Comparison of ENCODE assay signal across 14 cellular contexts in the genomic region with DNA sequence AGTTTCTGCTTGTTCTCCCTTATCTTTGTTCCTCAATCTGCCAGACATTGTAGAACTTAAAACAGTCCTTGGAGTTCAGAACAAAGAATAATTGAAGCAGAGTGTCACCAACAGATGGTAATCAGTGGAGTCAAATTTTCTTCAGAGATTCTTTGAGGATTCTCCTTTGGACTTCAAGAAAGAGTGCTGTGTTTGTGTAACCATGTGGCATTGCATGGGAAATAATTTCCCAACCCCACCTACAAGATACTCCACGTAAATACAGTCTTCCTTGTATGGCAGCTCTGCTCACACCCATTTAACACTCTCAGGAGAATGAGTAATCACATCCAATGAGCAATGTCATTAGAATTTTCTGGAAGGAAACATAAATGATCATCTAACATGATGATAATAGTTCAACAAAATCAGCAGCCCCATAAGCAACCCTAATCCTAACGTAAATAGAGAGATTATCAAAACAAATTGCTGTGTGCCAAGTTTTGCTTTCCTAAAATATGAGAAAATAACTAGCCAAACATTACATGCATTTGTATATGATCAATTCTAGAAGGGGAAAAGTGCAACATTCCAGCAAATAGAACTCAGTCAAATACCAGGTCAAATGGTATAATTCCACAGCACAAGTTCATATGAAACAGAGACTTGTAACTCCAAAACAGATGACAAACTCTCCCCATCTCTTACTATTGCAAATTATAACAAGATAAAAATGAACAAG. TPM values are rescaled to one million over a fixed set of nuclear protein-coding genes. Genes with fewer than 3 reads are reported as not detected.
A peak's percentile ranks its signal among the peaks of the same experiment; 100 is the strongest.
DNase-seq lines count a peak whose midpoint lies in the region; ATAC-seq and TF ChIP-seq lines count a peak whose summit lies in the region.
"Had no signal": no experiment of that assay in that cellular context is flagged by ENCODE, and none has a peak within 500 bp of the region (broad histone marks: within the 10 kb centered on the region; RNA-seq: fewer than 3 reads in every experiment).

No MANE protein-coding gene starts in this region.

- H2AFZ ChIP-seq in neuronal stem cell (ENCODE audit: low read length): no peak overlapping the region

- no peak overlapping the region for H3K9ac ChIP-seq in neuronal stem cell (ENCODE audit: low read depth, low read length, poor library complexity)

- WGBS in neuronal stem cell (ENCODE audit: extremely low coverage in 2 of 2, insufficient read length in 2 of 2, insufficient replicate concordance in 1 of 2), 2 donors: no CpG with 5 or more reads among the region's 2 CpGs

- H3K14ac ChIP-seq in neuronal stem cell (ENCODE audit: low read length): no peak overlapping the region

- ATAC-seq in memory B cell (ENCODE audit: low read depth): no peak
- ATAC-seq in GM18909 (IDR thresholded peaks at IDR 0.05; ENCODE audit: poor library complexity, unreplicated experiment): no peak
- no peak for ATAC-seq in left lung

- H3K18ac ChIP-seq in neuronal stem cell (ENCODE audit: low read length): no peak overlapping the region

- H3K4me1 ChIP-seq in neuronal stem cell (ENCODE audit: control insufficient read depth in 2 of 2, insufficient read depth in 1 of 2, low read depth in 1 of 2, low read length in 2 of 2) (no peaks in the 10 kb centered on the region), left lung (peaks cover 0 to 5% of the 10 kb centered on the region in 2 donors)
- H3K4me1 ChIP-seq: left ventricle myocardium inferior had no signal

- H3K27me3 Mint-ChIP-seq in memory B cell: no peaks in the 10 kb centered on the region
- H3K27me3 Mint-ChIP-seq: central memory CD8-positive, alpha-beta T cell had no signal

- H3K4me3 Mint-ChIP-seq in memory B cell: no peak overlapping the region
- H3K4me3 Mint-ChIP-seq: central memory CD8-positive, alpha-beta T cell had no signal

- TF ChIP-seq CTCF in cardiac fibroblast (IDR thresholded peaks at IDR 0.05; ENCODE audit: low read depth, low read length) (no peak), left lung (IDR thresholded peaks at IDR 0.05) (no peak)

- no peak overlapping the region for H2BK15ac ChIP-seq in neuronal stem cell (ENCODE audit: low read length)

- H3K27ac ChIP-seq in neuronal stem cell (replicated peaks; ENCODE audit: low read length) (no peak overlapping the region), left lung (no peak overlapping the region)
- H3K27ac ChIP-seq: left ventricle myocardium inferior had no signal

- H3K27me3 ChIP-seq in neuronal stem cell (ENCODE audit: control insufficient read depth in 3 of 3, insufficient read depth in 3 of 3, low read depth in 1 of 3, low read length in 3 of 3) (peaks cover 0 to 3% (median 0%) of the 10 kb centered on the region in 3 experiments), left lung (no peaks in the 10 kb centered on the region)

- peaks cover 19% of the 10 kb centered on the region for H3K4me1 Mint-ChIP-seq in memory B cell

- H3K4me2 ChIP-seq in neuronal stem cell (ENCODE audit: insufficient read depth, low read length, poor library complexity, severe bottlenecking): no peak overlapping the region

- H3K36me3 ChIP-seq in neuronal stem cell (replicated peaks in 1 of 2; ENCODE audit: control insufficient read depth in 2 of 2, insufficient read depth in 2 of 2, low read length in 2 of 2) (no peaks in the 10 kb centered on the region), left lung (no peaks in the 10 kb centered on the region)
- H3K36me3 ChIP-seq: left ventricle myocardium inferior had no signal

- H3K9me3 ChIP-seq in neuronal stem cell (replicated peaks in 1 of 2; ENCODE audit: control insufficient read depth in 2 of 2, insufficient read depth in 1 of 2, low read depth in 1 of 2, low read length in 2 of 2) (no peaks in the 10 kb centered on the region), left lung (no peaks in the 10 kb centered on the region)

- no peak overlapping the region for H3K4ac ChIP-seq in neuronal stem cell (ENCODE audit: low read length)

- H4K91ac ChIP-seq in neuronal stem cell (ENCODE audit: low read depth, low read length, poor library complexity): no peak overlapping the region

- H3K27ac Mint-ChIP-seq in memory B cell: peak overlapping the region; percentile 77

- H3K23ac ChIP-seq in neuronal stem cell (ENCODE audit: low read depth, low read length, poor library complexity): no peak overlapping the region

- H3K4me3 ChIP-seq in cardiac fibroblast (replicated peaks in 1 of 2; ENCODE audit: low read depth in 2 of 2, low read length in 2 of 2) (no peak overlapping the region), neuronal stem cell (ENCODE audit: low read length in 2 of 2) (no peak overlapping the region), left lung (no peak overlapping the region)
- H3K4me3 ChIP-seq: left ventricle myocardium inferior had no signal

- H3K36me3 Mint-ChIP-seq in memory B cell: no peaks in the 10 kb centered on the region

- no peak overlapping the region for H2AK5ac ChIP-seq in neuronal stem cell (ENCODE audit: low read depth, low read length)

- DNase-seq in AG20443 (ENCODE audit: low spot score) (peak; percentile 38), M059J (ENCODE audit: low read depth) (peak; percentile 63), cardiac fibroblast (ENCODE audit: low read depth in 2 of 2) (peak; percentile 6 to 57), memory B cell (ENCODE audit: low spot score in 2 of 2) (no peak), neuronal stem cell (ENCODE audit: low spot score) (no peak), left lung (no peak)
- no peak for DNase-seq in NK-92 treated with Interleukin-12 subunit alpha and Interleukin-12 subunit beta, amount 100 ng/mL, for 24 hours (lab: John Stamatoyannopoulos, UW)
- DNase-seq: activated CD8-positive, alpha-beta memory T cell treated with anti-CD3 and anti-CD28 coated beads for 24 hours; left ventricle myocardium inferior; MM.1S; nucleus accumbens had no signal

- no peak overlapping the region for H2BK5ac ChIP-seq in neuronal stem cell (ENCODE audit: low read length)

- H3K9me3 Mint-ChIP-seq in memory B cell: no peaks in the 10 kb centered on the region
- H3K9me3 Mint-ChIP-seq: central memory CD8-positive, alpha-beta T cell had no signal

- H4K8ac ChIP-seq in neuronal stem cell (ENCODE audit: low read depth, low read length): no peak overlapping the region

- H3K79me1 ChIP-seq in neuronal stem cell (ENCODE audit: low read depth, low read length): no peaks in the 10 kb centered on the region

- H2BK12ac ChIP-seq in neuronal stem cell (ENCODE audit: low read length): no peak overlapping the region

- intact Hi-C loops in left lung (cut with DNase I): no loop called here

- H2BK120ac ChIP-seq in neuronal stem cell (ENCODE audit: low read depth, low read length): no peak overlapping the region

RNA-seq across cellular contexts. Expression of a gene that starts 6.9 kb away (rescaled TPM):
- total RNA-seq in M059J (2014; rRNA removed; shearing (Covaris generic)): 13.6 and 17.0 TPM in 2 replicates
- 4.9 TPM for polyA plus RNA-seq in neuronal stem cell (2013, experiment 1 of 2)
- 5.2 TPM for polyA plus RNA-seq in neuronal stem cell (2013, experiment 2 of 2)
- total RNA-seq in left lung: 10 to 100 TPM; 16.4 to 17.2 TPM
- total RNA-seq: G401 had no signal

Comparison
In these comparisons a context has a peak if more than half of its experiments do, and no peak if none do; other contexts are left out.
1. DNase-seq: peak in AG20443 (single experiment), M059J (single experiment) and cardiac fibroblast (2 of 2); none in memory B cell (0 of 2), NK-92 treated with Interleukin-12 subunit alpha and Interleukin-12 subunit beta, amount 100 ng/mL, for 24 hours (single experiment), neuronal stem cell (single experiment) and left lung (0 of 2).